ENCODE assay signal across 9 cellular contexts in the genomic region with DNA sequence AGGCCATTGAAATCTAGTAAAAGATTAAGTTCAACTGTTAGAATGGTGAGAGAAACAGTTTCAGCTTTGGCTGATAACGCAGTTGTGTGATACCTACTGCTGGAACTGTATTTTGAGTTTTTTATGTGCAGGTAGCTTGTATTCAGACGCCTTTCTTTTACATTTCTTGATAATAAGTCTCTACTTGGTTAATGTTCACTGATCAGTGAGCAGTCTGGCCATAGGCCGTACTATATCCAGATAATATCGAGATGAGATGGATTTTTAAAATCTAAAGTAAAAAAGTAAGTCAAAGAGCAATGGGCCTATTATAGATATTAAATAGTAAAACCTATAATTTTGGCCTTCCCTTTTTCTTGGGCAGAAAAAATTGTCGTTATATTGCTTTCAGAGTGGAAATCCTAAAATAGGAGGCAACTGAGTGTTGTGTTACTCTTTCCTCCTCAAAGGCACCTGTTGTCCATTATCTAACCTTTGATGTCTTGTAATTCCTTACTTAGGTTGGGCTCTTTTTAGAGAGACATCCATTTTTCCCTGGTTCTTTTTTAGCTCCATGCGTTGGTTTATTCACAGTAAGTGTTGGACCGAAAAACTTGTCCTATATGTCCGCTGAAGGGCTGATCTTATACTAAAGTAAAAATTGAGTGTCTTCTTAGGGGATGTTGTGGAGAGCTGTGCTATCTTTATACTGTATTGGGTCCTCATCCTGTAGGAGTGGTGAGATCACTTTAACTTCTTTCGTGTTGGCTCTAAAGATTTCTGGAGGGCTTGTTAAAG. TPM values are rescaled to one million over a fixed set of nuclear protein-coding genes. Genes with fewer than 3 reads are reported as not detected.
DNase-seq lines count a peak whose midpoint lies in the region; ATAC-seq and TF ChIP-seq lines count a peak whose summit lies in the region.
"Had no signal": no experiment of that assay in that cellular context is flagged by ENCODE, and none has a peak within 500 bp of the region (broad histone marks: within the 10 kb centered on the region; RNA-seq: fewer than 3 reads in every experiment).

No MANE protein-coding gene starts in this region.

- H3K27ac ChIP-seq in endodermal cell (ENCODE audit: low read depth, low read length) (no peak overlapping the region), neutrophil (peak overlapping the region; percentile 95)

- H3K27me3 Mint-ChIP-seq in endodermal cell (ENCODE audit: insufficient read depth) = no peaks in the 10 kb centered on the region

- H3K4me1 Mint-ChIP-seq in endodermal cell = peaks cover 4% of the 10 kb centered on the region

- 62 to 72% methylated on average over 5 to 9 of the region's 9 CpGs for WGBS in endodermal cell (ENCODE audit: insufficient coverage in 1 of 2, insufficient read length in 1 of 2), 2 experiments

- peak overlapping the region; percentile 82 for H3K4me2 ChIP-seq in Loucy (ENCODE audit: low read depth, low read length, poor library complexity, severe bottlenecking)

- peaks cover 61% of the 10 kb centered on the region for H3K79me2 ChIP-seq in Loucy (ENCODE audit: insufficient read depth, low read length)

- H3K4me3 ChIP-seq in BE2C (ENCODE audit: low read depth, low read length) = peak overlapping the region; percentile 92
- peak overlapping the region; percentile 89 for H3K4me3 ChIP-seq in Loucy (ENCODE audit: low read length, poor library complexity, severe bottlenecking)
- peak overlapping the region; percentile 93 for H3K4me3 ChIP-seq in endodermal cell (ENCODE audit: low read length)
- peak overlapping the region; percentile 82 to 90 for H3K4me3 ChIP-seq in neutrophil (ENCODE audit: low read depth in 1 of 2, low read length in 1 of 2)

- TF ChIP-seq CTCF in BE2C (IDR thresholded peaks at IDR 0.05; ENCODE audit: low read depth, low read length) = no peak
- no peak for TF ChIP-seq CTCF in Loucy (conservative IDR thresholded peaks at IDR 0.05; ENCODE audit: low read length)
- TF ChIP-seq CTCF in endodermal cell (conservative IDR thresholded peaks at IDR 0.05) = no peak
- no peak for TF ChIP-seq CTCF in neutrophil (IDR thresholded peaks at IDR 0.05)

- H3F3A ChIP-seq in Loucy (ENCODE audit: low read depth) = no peaks in the 10 kb centered on the region

- H3K27ac Mint-ChIP-seq in endodermal cell = no peak overlapping the region

- no peak for ATAC-seq in HG03139 (IDR thresholded peaks at IDR 0.05; ENCODE audit: unreplicated experiment)

- H3K4me3 Mint-ChIP-seq in endodermal cell = no peak overlapping the region

- H3K36me3 ChIP-seq in BE2C = peaks cover 7% of the 10 kb centered on the region
- no peaks in the 10 kb centered on the region for H3K36me3 ChIP-seq in Loucy (ENCODE audit: insufficient read depth, low read length)
- H3K36me3 ChIP-seq in endodermal cell (ENCODE audit: control insufficient read depth, insufficient read depth, low read length) = no peaks in the 10 kb centered on the region
- no peaks in the 10 kb centered on the region for H3K36me3 ChIP-seq in neutrophil

- peak overlapping the region; percentile 83 for H3K9ac ChIP-seq in Loucy (ENCODE audit: low read depth, low read length, poor library complexity, severe bottlenecking)
- peak overlapping the region; percentile 67 for H3K9ac ChIP-seq in endodermal cell (ENCODE audit: extremely low read depth, low read length, poor library complexity, severe bottlenecking)

- H3K9me3 ChIP-seq in BE2C (no peaks in the 10 kb centered on the region), Loucy (ENCODE audit: insufficient read depth, low read depth, low read length) (no peaks in the 10 kb centered on the region), endodermal cell (ENCODE audit: control insufficient read depth, low read length) (no peaks in the 10 kb centered on the region), neutrophil (no peaks in the 10 kb centered on the region)

- H3K27me3 ChIP-seq in BE2C (no peaks in the 10 kb centered on the region), Loucy (ENCODE audit: insufficient read depth, low read length, poor library complexity, severe bottlenecking) (no peaks in the 10 kb centered on the region), endodermal cell (ENCODE audit: control insufficient read depth, insufficient read depth, low read length, poor library complexity, severe bottlenecking) (no peaks in the 10 kb centered on the region), neutrophil (peaks cover 3% of the 10 kb centered on the region)

- H2AFZ ChIP-seq in Loucy (ENCODE audit: low read length) = no peak overlapping the region

- H3K9me3 Mint-ChIP-seq in endodermal cell = no peaks in the 10 kb centered on the region

- H3K36me3 Mint-ChIP-seq in endodermal cell (ENCODE audit: low read depth) = no peaks in the 10 kb centered on the region

- H4K20me1 ChIP-seq in Loucy (ENCODE audit: insufficient read depth, low read length, poor library complexity, severe bottlenecking) = peaks cover 34% of the 10 kb centered on the region

- H3K9me2 ChIP-seq in Loucy (replicated peaks; ENCODE audit: low read depth, low read length) = no peaks in the 10 kb centered on the region

- DNase-seq in BE2C = no peak
- DNase-seq in endodermal cell = no peak
- DNase-seq in activated CD4-positive, alpha-beta T cell treated with anti-CD3 and anti-CD28 coated beads, Interleukin-2, amount 50 U/mL, for 4 hours = no peak
- DNase-seq in GM19240 (ENCODE audit: insufficient read length, low spot score) = no peak
- no peak for DNase-seq in effector CD8-positive, alpha-beta T cell (lab: John Stamatoyannopoulos, UW)
- DNase-seq: DMS79 had no signal

- H3K4me1 ChIP-seq in BE2C (peaks cover 4% of the 10 kb centered on the region), Loucy (ENCODE audit: insufficient read depth, low read length, poor library complexity, severe bottlenecking) (peaks cover 32% of the 10 kb centered on the region), endodermal cell (ENCODE audit: control insufficient read depth, insufficient read depth, low read length) (peaks cover 4% of the 10 kb centered on the region), neutrophil (ENCODE audit: control insufficient read depth in 1 of 2, insufficient read depth in 1 of 2, low read depth in 1 of 2, low read length in 1 of 2) (peaks cover 35 to 48% of the 10 kb centered on the region in 2 experiments)

RNA-seq across cellular contexts. Expression of a gene that starts 1.7 kb away (rescaled TPM):
- 128 TPM for polyA plus RNA-seq in BE2C (2012; ENCODE audit: insufficient read depth, insufficient read length, low read depth)
- 10 to 100 TPM; 84.6 to 90.9 TPM for total RNA-seq in endodermal cell
- 63.3 TPM for polyA plus RNA-seq in endodermal cell (2013, experiment 1 of 2)
- polyA plus RNA-seq in endodermal cell (2013, experiment 2 of 2) = 67.9 TPM
